ENCODE assay signal across 15 cellular contexts in genomic region chr3:130900959-130901358, GRCh38. TPM values are rescaled to one million over a fixed set of nuclear protein-coding genes. Genes with fewer than 3 reads are reported as not detected.
DNase-seq lines count a peak whose midpoint lies in the region; ATAC-seq, FAIRE-seq and TF ChIP-seq lines count a peak whose summit lies in the region.
"Had no signal": no experiment of that assay in that cellular context is flagged by ENCODE, and none has a peak within 500 bp of the region (broad histone marks: within the 10 kb centered on the region; RNA-seq: fewer than 3 reads in every experiment).

No MANE protein-coding gene starts in this region.

- peak overlapping the region; percentile 41 for H3K4me2 ChIP-seq in GM12878 (ENCODE audit: control insufficient read depth, insufficient read depth)

- H3K4me3 ChIP-seq in GM12878 (no peak overlapping the region), testis (no peak overlapping the region), esophagus muscularis mucosa (no peak overlapping the region)
- H3K4me3 ChIP-seq: esophagus squamous epithelium had no signal

- peaks cover 96% of the 10 kb centered on the region for H3K79me2 ChIP-seq in GM12878 (ENCODE audit: control insufficient read depth, insufficient read depth, low read length)

- POLR2A ChIA-PET in GM12878 (lab: Charles Lee) = no interaction called here

- SMC1A ChIA-PET in GM12878 (lab: Charles Lee; ENCODE audit: uncharacterized antibody, unreplicated experiment) = interaction anchor here (1.1 to 2.5 kb wide), 3 partner anchors 16 to 47 kb away, joined by 3 to 10 read pairs (median 3); no protein-coding TSS in a partner anchor

- TF ChIP-seq POLR2A in GM12878 (IDR thresholded peaks at IDR 0.05; ENCODE audit: low read depth, low read length) (no peak), testis (IDR thresholded peaks at IDR 0.05) (no peak), esophagus muscularis mucosa (IDR thresholded peaks at IDR 0.05; ENCODE audit: low read depth) (no peak)

- H3K9ac ChIP-seq in GM12878 (ENCODE audit: control insufficient read depth, insufficient read depth, low read length) = no peak overlapping the region

- no TSS peak for BruUV-seq in GM12878 (replicated peaks; lab: Mats Ljungman, UMichigan)

- DNase-seq in EH (ENCODE audit: low read depth) (peak; percentile 57), GM12878 (ENCODE audit: low read depth, low spot score) (no peak), T-helper 2 cell (no peak), testis (no peak), esophagus muscularis mucosa (ENCODE audit: extremely low spot score) (no peak)
- DNase-seq: activated CD4-positive, alpha-beta memory T cell treated with anti-CD3 and anti-CD28 coated beads for 36 hours; activated naive CD4-positive, alpha-beta T cell; esophagus squamous epithelium; NCI-H1417 treated with DMSO at 0.1 percent for 48 hours; NK-92 treated with Interleukin-12 subunit alpha and Interleukin-12 subunit beta, amount 100 ng/mL, for 24 hours; T-cell had no signal

- RAD21 ChIA-PET in GM12878 (lab: Charles Lee; ENCODE audit: unreplicated experiment) = no interaction called here

- TF ChIP-seq RAD21 in GM12878 (IDR thresholded peaks at IDR 0.05; ENCODE audit: insufficient read depth, low read depth, low read length) = no peak

- H3K4me1 ChIP-seq in GM12878 (ENCODE audit: control insufficient read depth, insufficient read depth, low read length) (peaks cover 30% of the 10 kb centered on the region), testis (peaks cover 10% of the 10 kb centered on the region), esophagus muscularis mucosa (peaks cover 27 to 68% (median 40%) of the 10 kb centered on the region in 4 donors)

- intact Hi-C loops in GM12878 (cut with micrococcal nuclease; ENCODE audit: unreplicated experiment) (no loop called here), testis (cut with DNase I; ENCODE audit: low total_unique reads) (no loop called here), esophagus muscularis mucosa (cut with DNase I) (no loop called here)

- H3K9me3 ChIP-seq in GM12878 (replicated peaks; ENCODE audit: control insufficient read depth, insufficient read depth, low read length) (no peaks in the 10 kb centered on the region), testis (no peaks in the 10 kb centered on the region), esophagus muscularis mucosa (no peaks in the 10 kb centered on the region)
- H3K9me3 ChIP-seq: esophagus squamous epithelium had no signal

- no peaks in the 10 kb centered on the region for H4K20me1 ChIP-seq in GM12878 (ENCODE audit: control insufficient read depth, insufficient read depth)

- no peak overlapping the region for H2AFZ ChIP-seq in GM12878 (ENCODE audit: control insufficient read depth, low read depth, low read length)

- in situ Hi-C loops in GM12878 (cut with MboI) = no loop called here

- H3K27me3 ChIP-seq in GM12878 (replicated peaks in 1 of 2; ENCODE audit: control insufficient read depth in 2 of 2, insufficient read depth in 2 of 2, low read length in 1 of 2) (no peaks in the 10 kb centered on the region), testis (no peaks in the 10 kb centered on the region), esophagus muscularis mucosa (no peaks in the 10 kb centered on the region)
- H3K27me3 ChIP-seq: esophagus squamous epithelium had no signal

- H3K27ac ChIP-seq in GM12878 (ENCODE audit: control insufficient read depth, insufficient read depth) = no peak overlapping the region
- no peak overlapping the region for H3K27ac ChIP-seq in testis
- no peak overlapping the region for H3K27ac ChIP-seq in esophagus muscularis mucosa (replicated peaks in 1 of 4)
- H3K27ac ChIP-seq: esophagus squamous epithelium had no signal

- ATAC-seq in GM21367 (IDR thresholded peaks at IDR 0.05; ENCODE audit: unreplicated experiment) = peak; percentile 40
- peak; percentile 70 for ATAC-seq in HG03354 (IDR thresholded peaks at IDR 0.05; ENCODE audit: poor library complexity, severe bottlenecking, unreplicated experiment)
- peak; percentile 45 for ATAC-seq in GM12878
- ATAC-seq in GM19035 (IDR thresholded peaks at IDR 0.05; ENCODE audit: unreplicated experiment) = no peak
- ATAC-seq: T-cell had no signal

- CTCF ChIA-PET in GM12878 (lab: Yijun Ruan, JAX) = no interaction called here

- FAIRE-seq in GM12878 (lab: Jason Lieb, UNC) = peak; percentile 73
- FAIRE-seq: HTR-8/SVneo had no signal

- no peak for TF ChIP-seq EP300 in GM12878 (IDR thresholded peaks at IDR 0.05; ENCODE audit: borderline replicate concordance in 1 of 2, control insufficient read depth in 1 of 2, low read depth in 2 of 2, low read length in 2 of 2)
- no peak for TF ChIP-seq EP300 in esophagus muscularis mucosa (IDR thresholded peaks at IDR 0.05)

- H3K36me3 ChIP-seq in GM12878 (ENCODE audit: control insufficient read depth in 2 of 2, insufficient read depth in 2 of 2, low read length in 1 of 2) (no peaks in the 10 kb centered on the region), testis (ENCODE audit: low read depth, missing control alignments) (no peaks in the 10 kb centered on the region), esophagus muscularis mucosa (no peaks in the 10 kb centered on the region)
- H3K36me3 ChIP-seq: esophagus squamous epithelium had no signal

- TF ChIP-seq CTCF in GM12878 (IDR thresholded peaks at IDR 0.05 in 2 of 3, conservative IDR thresholded peaks at IDR 0.05 in 1 of 3; ENCODE audit: control insufficient read depth in 2 of 3, extremely low read depth in 1 of 3, insufficient read depth in 1 of 3, low read depth in 3 of 3, low read length in 3 of 3) (no peak), testis (IDR thresholded peaks at IDR 0.05) (no peak), esophagus muscularis mucosa (IDR thresholded peaks at IDR 0.05) (no peak)

TF ChIP-seq in GM12878, 131 proteins besides CTCF, POLR2A, EP300 and RAD21 (continues in another document):
- TF ChIP-seq BACH1 (IDR thresholded peaks at IDR 0.05; ENCODE audit: borderline replicate concordance) (no peak), MEF2B (IDR thresholded peaks at IDR 0.05; ENCODE audit: partially characterized antibody, poor library complexity, severe bottlenecking) (peak; percentile 77), ZBTB33 (IDR thresholded peaks at IDR 0.05) (no peak), SRF (IDR thresholded peaks at IDR 0.05; ENCODE audit: low read depth in 2 of 2, low read length in 2 of 2) (no peak), FOXM1 (IDR thresholded peaks at IDR 0.05; ENCODE audit: low read depth, low read length) (no peak), SMARCA5 (IDR thresholded peaks at IDR 0.05) (no peak), E2F4 (IDR thresholded peaks at IDR 0.05; ENCODE audit: low read depth, low read length) (no peak), ZBED1 (IDR thresholded peaks at IDR 0.05; ENCODE audit: borderline replicate concordance) (no peak), NR2F1 (conservative IDR thresholded peaks at IDR 0.05) (no peak), POU2F2 (IDR thresholded peaks at IDR 0.05; ENCODE audit: borderline replicate concordance, low read depth, low read length) (peak; percentile 51; the same call in 1 of the 3 replicates), NFXL1 (IDR thresholded peaks at IDR 0.05; ENCODE audit: borderline replicate concordance) (no peak), CHD2 (IDR thresholded peaks at IDR 0.05; ENCODE audit: borderline replicate concordance, low read depth, low read length) (no peak), BRCA1 (IDR thresholded peaks at IDR 0.05; ENCODE audit: low read depth, low read length) (no peak), NFIC (IDR thresholded peaks at IDR 0.05; ENCODE audit: low read depth, low read length) (no peak)

RNA-seq across cellular contexts. Expression of gene ATP2C1, which starts 7.1 kb away (rescaled TPM):
- 253 and 262 TPM in 2 replicates for total RNA-seq in GM12878 (2013; cell fraction: nucleolus; rRNA removed)
- total RNA-seq in GM12878 (2014; rRNA removed) (43.9 and 52.9 TPM in 2 replicates), GM12878 (2014; rRNA removed; fragmentation: Illumina TruSeq; extraction: Trizol) (67.7 and 70.5 TPM in 2 replicates), GM12878 (2021) (60.2 and 62.2 TPM in 2 replicates), testis (100 to 1,000 TPM in 1 of 2 donors, 10 to 100 TPM in 1; 88.0 to 103 TPM), esophagus muscularis mucosa (10 to 100 TPM; 32.1 to 52.3 (median 35.0) TPM)
- 29.0 TPM for polyA plus RNA-seq in GM12878 (2011; ENCODE audit: low read depth)
- polyA plus RNA-seq in GM12878 (2011; rRNA removed) (116 and 178 TPM in 2 replicates), GM12878 (2014; fragmentation: Illumina TruSeq; extraction: Trizol) (50.4 and 61.7 TPM in 2 replicates), GM12878 (2014; fragmentation: Nextera tagmentation; extraction: Ambion mirVana) (10 to 100 TPM; 20.6 to 21.0 TPM), GM12878 (2014; rRNA removed) (35.4 and 48.3 TPM in 2 replicates), GM12878 (2016; fragmentation: Nextera tagmentation; extraction: Ambion mirVana) (10 to 100 TPM; 59.8 to 64.6 TPM), testis (ENCODE audit: insufficient read depth, low read depth, low replicate concordance) (51.0 TPM)
- polyA plus RNA-seq in GM12878 (2011; cell fraction: cytosol; rRNA removed) = 37.7 and 42.4 TPM in 2 replicates
- polyA plus RNA-seq in GM12878 (2011; cell fraction: nucleus; rRNA removed) = 147 and 162 TPM in 2 replicates
- 29.3 and 48.1 TPM in 2 replicates for polyA plus RNA-seq in GM12878 (2012)
- 108 and 157 TPM in 2 replicates for polyA minus RNA-seq in GM12878 (2011; rRNA and poly(A)+ RNA removed)
- polyA minus RNA-seq in GM12878 (2011; cell fraction: cytosol; rRNA and poly(A)+ RNA removed) = 33.1 and 49.5 TPM in 2 replicates
- polyA minus RNA-seq in GM12878 (2011; cell fraction: nucleus; rRNA and poly(A)+ RNA removed) = 108 and 150 TPM in 2 replicates
